Comparison of ENCODE assay signal across 10 cellular contexts in genomic region chr1:108000620-108001105, GRCh38. TPM values are rescaled to one million over a fixed set of nuclear protein-coding genes. Genes with fewer than 3 reads are reported as not detected.
DNase-seq lines count a peak whose midpoint lies in the region; ATAC-seq, FAIRE-seq and TF ChIP-seq lines count a peak whose summit lies in the region.
"Had no signal": no experiment of that assay in that cellular context is flagged by ENCODE, and none has a peak within 500 bp of the region (broad histone marks: within the 10 kb centered on the region; RNA-seq: fewer than 3 reads in every experiment).

No MANE protein-coding gene starts in this region.

- no peak overlapping the region for H2BK5ac ChIP-seq in neuronal stem cell (ENCODE audit: low read length)

- no peaks in the 10 kb centered on the region for H3K79me2 ChIP-seq in endothelial cell of umbilical vein (ENCODE audit: control insufficient read depth, insufficient read depth, low read length)
- H3K79me2 ChIP-seq in smooth muscle cell (ENCODE audit: low read depth): no peaks in the 10 kb centered on the region

- intact Hi-C loops in endothelial cell of umbilical vein (cut with micrococcal nuclease): no loop called here
- intact Hi-C loops in pancreas (cut with DNase I): no loop called here

- TF ChIP-seq CTCF in endothelial cell of umbilical vein (IDR thresholded peaks at IDR 0.05; ENCODE audit: extremely low read depth in 1 of 2, insufficient read depth in 1 of 2, low read depth in 1 of 2, low read length in 2 of 2) (no peak), pancreas (IDR thresholded peaks at IDR 0.05) (no peak), smooth muscle cell (IDR thresholded peaks at IDR 0.05; ENCODE audit: borderline replicate concordance, insufficient read depth, poor library complexity, severe bottlenecking) (no peak)

- H3K18ac ChIP-seq in neuronal stem cell (ENCODE audit: low read length): no peak overlapping the region

- H3K27ac ChIP-seq in endothelial cell of umbilical vein (ENCODE audit: insufficient read depth, low read depth, low read length) (no peak overlapping the region), pancreas (no peak overlapping the region), neuronal stem cell (replicated peaks; ENCODE audit: low read length) (no peak overlapping the region), smooth muscle cell (ENCODE audit: low read depth) (no peak overlapping the region)
- H3K27ac ChIP-seq: coronary artery had no signal

- H3K4me3 ChIP-seq in endothelial cell of umbilical vein (replicated peaks in 1 of 3; ENCODE audit: insufficient read depth in 1 of 3, low read depth in 1 of 3, low read length in 3 of 3) (no peak overlapping the region), pancreas (no peak overlapping the region), neuronal stem cell (ENCODE audit: low read length in 2 of 2) (no peak overlapping the region), HAP-1 (no peak overlapping the region), smooth muscle cell (no peak overlapping the region)
- H3K4me3 ChIP-seq: coronary artery had no signal

- POLR2A ChIA-PET in endothelial cell of umbilical vein (lab: Charles Lee): no interaction called here

- H3K27me3 ChIP-seq in endothelial cell of umbilical vein (ENCODE audit: control insufficient read depth in 2 of 2, insufficient read depth in 2 of 2, low read length in 2 of 2) (no peaks in the 10 kb centered on the region), pancreas (no peaks in the 10 kb centered on the region), neuronal stem cell (ENCODE audit: control insufficient read depth in 3 of 3, insufficient read depth in 3 of 3, low read depth in 1 of 3, low read length in 3 of 3) (no peaks in the 10 kb centered on the region), HAP-1 (ENCODE audit: low read depth) (no peaks in the 10 kb centered on the region; the same call in 1 of the 2 replicates), smooth muscle cell (ENCODE audit: low read depth) (peaks cover 3% of the 10 kb centered on the region)

- H3K36me3 ChIP-seq in endothelial cell of umbilical vein (ENCODE audit: control insufficient read depth in 2 of 2, extremely low read depth in 1 of 2, insufficient read depth in 2 of 2, low read length in 2 of 2): no peaks in the 10 kb centered on the region
- H3K36me3 ChIP-seq in pancreas: no peaks in the 10 kb centered on the region
- no peaks in the 10 kb centered on the region for H3K36me3 ChIP-seq in neuronal stem cell (replicated peaks in 1 of 2; ENCODE audit: control insufficient read depth in 2 of 2, insufficient read depth in 2 of 2, low read length in 2 of 2)
- no peaks in the 10 kb centered on the region for H3K36me3 ChIP-seq in HAP-1 (replicated peaks)
- H3K36me3 ChIP-seq in smooth muscle cell (ENCODE audit: low read depth): no peaks in the 10 kb centered on the region

- H4K20me1 ChIP-seq in endothelial cell of umbilical vein (replicated peaks; ENCODE audit: control insufficient read depth, extremely low read depth, insufficient read depth, low read length): no peaks in the 10 kb centered on the region
- no peaks in the 10 kb centered on the region for H4K20me1 ChIP-seq in smooth muscle cell (ENCODE audit: low read depth)

- peaks cover 6% of the 10 kb centered on the region for H3K4me1 ChIP-seq in endothelial cell of umbilical vein (ENCODE audit: control insufficient read depth, extremely low read depth, insufficient read depth, low read length)
- H3K4me1 ChIP-seq in pancreas: no peaks in the 10 kb centered on the region
- peaks cover 9 to 14% of the 10 kb centered on the region in 2 donors for H3K4me1 ChIP-seq in neuronal stem cell (ENCODE audit: control insufficient read depth in 2 of 2, insufficient read depth in 1 of 2, low read depth in 1 of 2, low read length in 2 of 2)
- H3K4me1 ChIP-seq in HAP-1: no peaks in the 10 kb centered on the region
- peaks cover 7% of the 10 kb centered on the region for H3K4me1 ChIP-seq in smooth muscle cell (ENCODE audit: low read depth)

- H3K9me3 ChIP-seq in endothelial cell of umbilical vein (replicated peaks; ENCODE audit: control insufficient read depth, insufficient read depth, low read length): no peaks in the 10 kb centered on the region
- H3K9me3 ChIP-seq in pancreas: no peaks in the 10 kb centered on the region
- no peaks in the 10 kb centered on the region for H3K9me3 ChIP-seq in neuronal stem cell (replicated peaks in 1 of 2; ENCODE audit: control insufficient read depth in 2 of 2, insufficient read depth in 1 of 2, low read depth in 1 of 2, low read length in 2 of 2)
- H3K9me3 ChIP-seq in HAP-1: no peaks in the 10 kb centered on the region
- H3K9me3 ChIP-seq in smooth muscle cell (replicated peaks; ENCODE audit: low read depth): no peaks in the 10 kb centered on the region

- H2AFZ ChIP-seq in endothelial cell of umbilical vein (ENCODE audit: low read depth, low read length): no peak overlapping the region
- H2AFZ ChIP-seq in neuronal stem cell (ENCODE audit: low read length): no peak overlapping the region
- H2AFZ ChIP-seq in smooth muscle cell (ENCODE audit: low read depth): no peak overlapping the region

- no peak overlapping the region for H3K4ac ChIP-seq in neuronal stem cell (ENCODE audit: low read length)

- no peak overlapping the region for H3K23ac ChIP-seq in neuronal stem cell (ENCODE audit: low read depth, low read length, poor library complexity)

- DNase-seq in EL (peak; percentile 32), NCI-H524 treated with DMSO at 0.1 percent for 48 hours (lab: John Stamatoyannopoulos, UW) (peak; percentile 39), endothelial cell of umbilical vein (ENCODE audit: low read depth, low spot score) (peak; percentile 87), pancreas (peak in 5 of 6 donors; percentile 17 to 68 (median 41)), neuronal stem cell (ENCODE audit: low spot score) (no peak), HAP-1 (ENCODE audit: low spot score in 2 of 2) (no peak), activated gamma-delta T cell treated with Interleukin-2 at 50 U/mL for 16 hours (no peak), smooth muscle cell (lab: John Stamatoyannopoulos, UW; ENCODE audit: unreplicated experiment) (no peak)
- DNase-seq: activated CD4-positive, alpha-beta T cell treated with anti-CD3 and anti-CD28 coated beads, Interleukin-2, amount 10 ng/mL, durations not matched to agents 24 days and 14 days had no signal

- in situ Hi-C loops in HAP-1 (cut with MboI; ENCODE audit: low sequenced_read_pairs): no loop called here

- dilution Hi-C loops in endothelial cell of umbilical vein (cut with MboI; ENCODE audit: extremely low pct_ligation_motif_present, low sequenced_read_pairs): no loop called here

- no peak overlapping the region for H4K8ac ChIP-seq in neuronal stem cell (ENCODE audit: low read depth, low read length)

- ATAC-seq in pancreas: no peak

- no peaks in the 10 kb centered on the region for H3K79me1 ChIP-seq in neuronal stem cell (ENCODE audit: low read depth, low read length)

- no peak for TF ChIP-seq POLR2A in endothelial cell of umbilical vein (IDR thresholded peaks at IDR 0.05; ENCODE audit: low read depth, low read length)

- 27 to 31% methylated on average over 2 of the region's 2 CpGs for WGBS in pancreas, 2 donors
- no CpG with 5 or more reads among the region's 2 CpGs for WGBS in neuronal stem cell (ENCODE audit: extremely low coverage in 2 of 2, insufficient read length in 2 of 2, insufficient replicate concordance in 1 of 2), 2 donors
- 57% methylated on average over 2 of the region's 2 CpGs for WGBS in smooth muscle cell (ENCODE audit: low lambda C conversion rate)

- no peak overlapping the region for H2BK15ac ChIP-seq in neuronal stem cell (ENCODE audit: low read length)

- H2BK120ac ChIP-seq in neuronal stem cell (ENCODE audit: low read depth, low read length): no peak overlapping the region

- H3K14ac ChIP-seq in neuronal stem cell (ENCODE audit: low read length): no peak overlapping the region

- H3F3A ChIP-seq in smooth muscle cell (ENCODE audit: low read depth): no peaks in the 10 kb centered on the region

- no peak overlapping the region for H3K9ac ChIP-seq in endothelial cell of umbilical vein (replicated peaks; ENCODE audit: extremely low read depth, insufficient read depth, low read length)
- H3K9ac ChIP-seq in neuronal stem cell (ENCODE audit: low read depth, low read length, poor library complexity): no peak overlapping the region
- H3K9ac ChIP-seq in smooth muscle cell (ENCODE audit: low read depth): no peak overlapping the region

- CTCF ChIA-PET in endothelial cell of umbilical vein (lab: Charles Lee): interaction anchor here (0.6 to 1.5 kb wide), 3 partner anchors 11 to 218 kb away, joined by 3 to 4 read pairs (median 3); no protein-coding TSS in a partner anchor

- no peak overlapping the region for H2BK12ac ChIP-seq in neuronal stem cell (ENCODE audit: low read length)

- H2AK5ac ChIP-seq in neuronal stem cell (ENCODE audit: low read depth, low read length): no peak overlapping the region

- no peaks in the 10 kb centered on the region for H3K9me1 ChIP-seq in endothelial cell of umbilical vein (replicated peaks; ENCODE audit: control insufficient read depth, extremely low read depth, insufficient read depth, low read length)

- no TSS peak for BruUV-seq in endothelial cell of umbilical vein (replicated peaks; lab: Mats Ljungman, UMichigan)

- H4K91ac ChIP-seq in neuronal stem cell (ENCODE audit: low read depth, low read length, poor library complexity): no peak overlapping the region

- FAIRE-seq in endothelial cell of umbilical vein (lab: Jason Lieb, UNC) (peak; percentile 53), pancreas (lab: Jason Lieb, UNC) (no peak)

- H3K4me2 ChIP-seq in endothelial cell of umbilical vein (ENCODE audit: insufficient read depth, low read length) (no peak overlapping the region), neuronal stem cell (ENCODE audit: insufficient read depth, low read length, poor library complexity, severe bottlenecking) (no peak overlapping the region), smooth muscle cell (no peak overlapping the region)

RNA-seq across cellular contexts. Expression of gene VAV3, which starts 35.7 kb away (rescaled TPM):
- total RNA-seq in endothelial cell of umbilical vein (1.5 and 2.1 TPM in 2 replicates), pancreas (10 to 100 TPM; 10.5 to 21.4 (median 14.4) TPM), smooth muscle cell (6.9 and 10.1 TPM in 2 replicates)
- polyA plus RNA-seq in endothelial cell of umbilical vein (0.10 and 0.18 TPM in 2 replicates), pancreas (10 to 100 TPM in 1 of 2 donors, 1 to 10 TPM in 1; 7.1 to 11.5 TPM), smooth muscle cell (0.62 and 3.1 TPM in 2 replicates)
- 0.06 and 0.09 TPM in 2 replicates for polyA plus RNA-seq in endothelial cell of umbilical vein (2011; cell fraction: cytosol; rRNA removed)
- polyA plus RNA-seq in endothelial cell of umbilical vein (2011; cell fraction: nucleus; rRNA removed): 0.20 and 0.29 TPM in 2 replicates
- 0.20 and 0.24 TPM in 2 replicates for polyA plus RNA-seq in endothelial cell of umbilical vein (2012)
- polyA minus RNA-seq in endothelial cell of umbilical vein: 0.19 and 0.64 TPM in 2 replicates
- polyA minus RNA-seq in endothelial cell of umbilical vein (2011; cell fraction: cytosol; rRNA and poly(A)+ RNA removed): 6.3 TPM
- 0.87 TPM in 2 replicates for polyA minus RNA-seq in endothelial cell of umbilical vein (2011; cell fraction: nucleus; rRNA and poly(A)+ RNA removed)
- polyA plus RNA-seq in neuronal stem cell (2013, experiment 1 of 2): 0.57 TPM
- 0.73 TPM for polyA plus RNA-seq in neuronal stem cell (2013, experiment 2 of 2)

Comparison
In these comparisons a context has a peak if more than half of its experiments do, and no peak if none do; other contexts are left out.
1. DNase-seq: peak in EL (single experiment), NCI-H524 treated with DMSO at 0.1 percent for 48 hours (single experiment), endothelial cell of umbilical vein (single experiment) and pancreas (5 of 6); none in neuronal stem cell (single experiment), HAP-1 (0 of 2), activated gamma-delta T cell treated with Interleukin-2 at 50 U/mL for 16 hours (single experiment) and smooth muscle cell (single experiment).